Comparison of ENCODE assay signal across 17 cellular contexts in genomic region chr2:44441200-44441599, GRCh38.
"Had no signal": no experiment of that assay in that cellular context is flagged by ENCODE, and none has a peak within 500 bp of the region (broad histone marks: within the 10 kb centered on the region; RNA-seq: fewer than 3 reads in every experiment).

No MANE protein-coding gene starts in this region.

- DNase-seq: activated CD4-positive, alpha-beta T cell treated with anti-CD3 and anti-CD28 coated beads for 1 hour; activated CD4-positive, alpha-beta T cell treated with anti-CD3 and anti-CD28 coated beads, Interleukin-2, amount 50 U/mL, for 1 hour; activated CD8-positive, alpha-beta T cell treated with anti-CD3 and anti-CD28 coated beads, Interleukin-2, amount 10 ng/mL, durations not matched to agents 7 days and 5 days; activated gamma-delta T cell treated with Interleukin-2 at 50 U/mL for 16 hours; aorta; caudate nucleus; effector CD4-positive, alpha-beta T cell; gastrocnemius medialis; hippocampal formation; kidney glomerular epithelial cell; left ventricle myocardium inferior; naive thymus-derived CD8-positive, alpha-beta T cell; stimulated activated CD4-positive, alpha-beta T cell treated with anti-CD3 and anti-CD28 coated beads, Interleukin-4, amount 100 ng/mL, for 4 hours; stimulated activated naive CD8-positive, alpha-beta T cell treated with anti-CD3 and anti-CD28 coated beads, Interleukin-15, Interleukin-2, amounts not matched to agents 100 U/mL and 50 U/mL, for 24 hours; upper lobe of left lung; WERI-Rb-1 had no signal

- H3K27me3 ChIP-seq: gastrocnemius medialis, upper lobe of left lung had no signal

- H3K4me1 ChIP-seq: gastrocnemius medialis, left ventricle myocardium inferior, upper lobe of left lung had no signal

- H3K36me3 ChIP-seq: WERI-Rb-1 had no signal

- H3K27ac ChIP-seq: gastrocnemius medialis, left ventricle myocardium inferior, upper lobe of left lung, WERI-Rb-1 had no signal

- FAIRE-seq: endometrium had no signal

- H3K4me3 ChIP-seq: gastrocnemius medialis, left ventricle myocardium inferior, upper lobe of left lung had no signal

- H3K9me3 ChIP-seq: gastrocnemius medialis, left ventricle myocardium inferior, upper lobe of left lung had no signal

- ATAC-seq: activated CD8-positive, alpha-beta T cell treated with anti-CD3 and anti-CD28 coated beads, Interleukin-2, amount 10 ng/mL, durations not matched to agents 7 days and 5 days; gastrocnemius medialis; naive thymus-derived CD8-positive, alpha-beta T cell; stimulated activated naive CD8-positive, alpha-beta T cell treated with anti-CD3 and anti-CD28 coated beads, Interleukin-15, Interleukin-2, amounts not matched to agents 100 U/mL and 50 U/mL, for 24 hours had no signal
